33 cellular contexts compared by ENCODE assay signal in the genomic region with DNA sequence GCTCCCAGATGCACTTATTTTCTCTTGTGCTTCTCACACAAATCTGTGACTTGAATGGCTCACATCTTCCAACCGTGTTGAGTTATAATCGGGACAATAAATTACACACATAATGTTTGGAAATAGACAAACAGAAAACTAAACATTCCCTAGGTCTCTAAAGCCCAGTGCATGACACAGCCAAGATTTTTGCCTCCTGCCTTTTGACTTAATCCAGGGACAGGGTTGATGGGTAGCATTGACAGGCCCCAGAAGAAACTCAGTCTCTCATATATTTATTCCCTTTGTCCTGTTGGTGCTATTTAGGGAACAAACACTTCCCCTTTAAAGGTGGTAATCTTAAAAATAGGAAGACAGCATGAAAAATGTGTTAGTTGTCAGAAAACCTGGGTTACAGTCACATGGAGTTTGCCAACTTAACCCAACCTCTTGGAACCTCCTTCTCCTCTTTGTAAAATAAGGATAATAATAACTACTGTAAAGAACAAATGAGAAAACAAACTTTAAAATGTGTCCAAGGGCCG.
"Had no signal": no experiment of that assay in that cellular context is flagged by ENCODE, and none has a peak within 500 bp of the region (broad histone marks: within the 10 kb centered on the region; RNA-seq: fewer than 3 reads in every experiment).

No MANE protein-coding gene starts in this region.

- ATAC-seq: activated CD4-positive, CD25-positive, alpha-beta regulatory T cell treated with anti-CD3 and anti-CD28 coated beads, Interleukin-2, amount 50 U/mL, for 24 hours; body of pancreas; mucosa of descending colon; stimulated activated memory B cell treated with anti-CD40 and anti-IgM and Interleukin-4, amounts not matched to agents 10 μg/mL and 1 μg/mL and 100 μg/mL, for 72 hours; stimulated activated naive CD8-positive, alpha-beta T cell treated with anti-CD3 and anti-CD28 coated beads, Interleukin-15, amount 100 ng/mL, for 72 hours; upper lobe of right lung had no signal

- DNase-seq: activated CD4-positive, alpha-beta T cell treated with anti-CD3 and anti-CD28 coated beads for 48 hours; activated CD4-positive, alpha-beta T cell treated with anti-CD3 and anti-CD28 coated beads, Interleukin-2, amount 50 U/mL, for 48 hours; activated CD8-positive, alpha-beta memory T cell treated with anti-CD3 and anti-CD28 coated beads, Interleukin-2, amount 50 U/mL, for 4 hours; activated effector memory CD4-positive, alpha-beta T cell treated with anti-CD3 and anti-CD28 coated beads, Interleukin-2, amount 50 U/mL, for 16 hours; activated naive CD4-positive, alpha-beta T cell treated with anti-CD3 and anti-CD28 coated beads for 36 hours; activated naive CD8-positive, alpha-beta T cell treated with anti-CD3 and anti-CD28 coated beads for 36 hours; activated T-cell treated with anti-CD3 and anti-CD28 coated beads, Interleukin-2, amount 50 U/mL, for 1 hour; adrenal gland; aorta; body of pancreas; cerebellar nuclear complex; colonic mucosa; effector CD8-positive, alpha-beta T cell; esophagus squamous epithelium; foreskin melanocyte; left ventricle myocardium inferior; mesendoderm; mucosa of descending colon; ovary; stimulated activated CD4-positive, alpha-beta T cell treated with anti-CD3 and anti-CD28 coated beads, Interleukin-1b, Interleukin-23, amount 100 ng/mL, for 48 hours; stimulated activated CD4-positive, alpha-beta T cell treated with anti-CD3 and anti-CD28 coated beads, Interleukin-4, amount 100 ng/mL, for 4 hours; stimulated activated CD8-positive, alpha-beta memory T cell treated with anti-CD3 and anti-CD28 coated beads, Interleukin-4, amount 100 ng/mL, for 48 hours; stimulated activated naive CD8-positive, alpha-beta T cell treated with anti-CD3 and anti-CD28 coated beads, Interleukin-15, amount 100 ng/mL, for 72 hours; thyroid gland; upper lobe of right lung; WERI-Rb-1 had no signal

- H3K4me3 ChIP-seq: adrenal gland, body of pancreas, cardiac muscle cell, colonic mucosa, esophagus squamous epithelium, left ventricle myocardium inferior, lung, mucosa of descending colon, ovary, prostate gland, smooth muscle cell, thyroid gland, upper lobe of right lung had no signal

- H3K36me3 ChIP-seq: adrenal gland, cardiac muscle cell, colonic mucosa, esophagus squamous epithelium, left ventricle myocardium inferior, ovary, prostate gland, thyroid gland, upper lobe of right lung, WERI-Rb-1 had no signal

- H3K27me3 ChIP-seq: adrenal gland, body of pancreas, colonic mucosa, esophagus squamous epithelium, ovary, thyroid gland, upper lobe of right lung had no signal

- H3K4me1 ChIP-seq: adrenal gland, body of pancreas, colonic mucosa, esophagus squamous epithelium, left ventricle myocardium inferior, prostate gland, thyroid gland, upper lobe of right lung had no signal

- H3K27ac ChIP-seq: adrenal gland, body of pancreas, cardiac muscle cell, colonic mucosa, epithelial cell of prostate, esophagus squamous epithelium, left ventricle myocardium inferior, ovary, prostate gland, thyroid gland, upper lobe of right lung, WERI-Rb-1 had no signal
